24 cellular contexts compared by ENCODE assay signal in genomic region chr2:134979203-134979602, GRCh38.
"Had no signal": no experiment of that assay in that cellular context is flagged by ENCODE, and none has a peak within 500 bp of the region (broad histone marks: within the 10 kb centered on the region; RNA-seq: fewer than 3 reads in every experiment).

No MANE protein-coding gene starts in this region.

- H3K27ac ChIP-seq: colonic mucosa, coronary artery, dorsolateral prefrontal cortex, epithelial cell of prostate, esophagus muscularis mucosa, esophagus squamous epithelium, foreskin keratinocyte, gastrocnemius medialis, gastroesophageal sphincter, heart left ventricle, heart right ventricle had no signal

- H3K9me3 ChIP-seq: colonic mucosa, gastrocnemius medialis had no signal

- H3K27me3 ChIP-seq: colonic mucosa, dorsolateral prefrontal cortex, esophagus muscularis mucosa, esophagus squamous epithelium, gastrocnemius medialis, gastroesophageal sphincter, heart left ventricle, heart right ventricle had no signal

- H3K36me3 ChIP-seq: colonic mucosa, esophagus muscularis mucosa, esophagus squamous epithelium, gastrocnemius medialis, gastroesophageal sphincter, heart left ventricle, heart right ventricle had no signal

- DNase-seq: colonic mucosa; cortex of kidney; dermis blood vessel endothelial cell; dorsolateral prefrontal cortex; effector CD4-positive, alpha-beta T cell; effector CD8-positive, alpha-beta T cell; effector memory CD4-positive, alpha-beta T cell; effector memory CD8-positive, alpha-beta T cell; endodermal cell; erythroblast; esophagus squamous epithelium; foreskin fibroblast; foreskin keratinocyte; foreskin melanocyte; gastrocnemius medialis; glutamatergic neuron; head of caudate nucleus; heart left ventricle; heart right ventricle had no signal

- H3K4me3 ChIP-seq: colonic mucosa, coronary artery, dorsolateral prefrontal cortex, esophagus muscularis mucosa, esophagus squamous epithelium, gastrocnemius medialis, gastroesophageal sphincter, heart left ventricle, heart right ventricle had no signal

- ATAC-seq: effector memory CD8-positive, alpha-beta T cell; esophagus mucosa; foreskin keratinocyte; gastrocnemius medialis; gastroesophageal sphincter; heart left ventricle; heart right ventricle had no signal

- H3K4me1 ChIP-seq: colonic mucosa, esophagus muscularis mucosa, esophagus squamous epithelium, foreskin keratinocyte, gastrocnemius medialis, gastroesophageal sphincter had no signal
